ENCODE assay signal across 11 cellular contexts in genomic region chr2:42223822-42224268, GRCh38. TPM values are rescaled to one million over a fixed set of nuclear protein-coding genes. Genes with fewer than 3 reads are reported as not detected.
DNase-seq lines count a peak whose midpoint lies in the region; ATAC-seq and TF ChIP-seq lines count a peak whose summit lies in the region.
"Had no signal": no experiment of that assay in that cellular context is flagged by ENCODE, and none has a peak within 500 bp of the region (broad histone marks: within the 10 kb centered on the region; RNA-seq: fewer than 3 reads in every experiment).

No MANE protein-coding gene starts in this region.

- ATAC-seq in natural killer cell: no peak
- ATAC-seq in natural killer cell treated with Interleukin-12 subunit alpha and Interleukin-12 subunit beta and Interleukin-15 and Interleukin-18, amount 100 ng/mL, for 72 hours: no peak
- ATAC-seq: esophagus mucosa had no signal

- no peaks in the 10 kb centered on the region for H3K9me3 Mint-ChIP-seq in natural killer cell
- H3K9me3 Mint-ChIP-seq in natural killer cell treated with Interleukin-12 subunit alpha and Interleukin-12 subunit beta and Interleukin-15 and Interleukin-18, amount 100 ng/mL, for 72 hours: no peaks in the 10 kb centered on the region
- no peaks in the 10 kb centered on the region for H3K9me3 Mint-ChIP-seq in activated T-helper 1 cell treated with anti-CD3 and anti-CD28 coated beads, Interleukin-12 subunit alpha, Interleukin-12 subunit beta, Interleukin-2, Interleukin-4 antibody, amounts not matched to agents 30 ng/mL and 10 ng/mL and 1 ng/mL, durations not matched to agents 14 hours and 24 hours and 36 hours

- no peak for TF ChIP-seq CTCF in natural killer cell (IDR thresholded peaks at IDR 0.05)

- H3K27me3 Mint-ChIP-seq in natural killer cell (ENCODE audit: low read depth in 2 of 2): no peaks in the 10 kb centered on the region
- H3K27me3 Mint-ChIP-seq in natural killer cell treated with Interleukin-12 subunit alpha and Interleukin-12 subunit beta and Interleukin-15 and Interleukin-18, amount 100 ng/mL, for 72 hours: no peaks in the 10 kb centered on the region
- H3K27me3 Mint-ChIP-seq in activated T-helper 1 cell treated with anti-CD3 and anti-CD28 coated beads, Interleukin-12 subunit alpha, Interleukin-12 subunit beta, Interleukin-2, Interleukin-4 antibody, amounts not matched to agents 30 ng/mL and 10 ng/mL and 1 ng/mL, durations not matched to agents 14 hours and 24 hours and 36 hours (ENCODE audit: insufficient read depth): no peaks in the 10 kb centered on the region

- H3K36me3 Mint-ChIP-seq in natural killer cell: no peaks in the 10 kb centered on the region
- H3K36me3 Mint-ChIP-seq in natural killer cell treated with Interleukin-12 subunit alpha and Interleukin-12 subunit beta and Interleukin-15 and Interleukin-18, amount 100 ng/mL, for 72 hours: no peaks in the 10 kb centered on the region
- H3K36me3 Mint-ChIP-seq in activated T-helper 1 cell treated with anti-CD3 and anti-CD28 coated beads, Interleukin-12 subunit alpha, Interleukin-12 subunit beta, Interleukin-2, Interleukin-4 antibody, amounts not matched to agents 30 ng/mL and 10 ng/mL and 1 ng/mL, durations not matched to agents 14 hours and 24 hours and 36 hours (ENCODE audit: low read depth): peaks cover 8% of the 10 kb centered on the region

- DNase-seq in natural killer cell: no peak
- DNase-seq in natural killer cell treated with Interleukin-12 subunit alpha and Interleukin-12 subunit beta and Interleukin-15 and Interleukin-18, amount 100 ng/mL, for 72 hours (ENCODE audit: low spot score): no peak
- no peak for DNase-seq in activated T-helper 1 cell treated with anti-CD3 and anti-CD28 coated beads, Interleukin-12 subunit alpha, Interleukin-12 subunit beta, Interleukin-2, Interleukin-4 antibody, amounts not matched to agents 30 ng/mL and 10 ng/mL and 1 ng/mL, durations not matched to agents 14 hours and 24 hours and 36 hours (ENCODE audit: low spot score)
- DNase-seq in hepatic stellate cell (ENCODE audit: low spot score): peak; percentile 22
- DNase-seq in stimulated activated CD4-positive, alpha-beta T cell treated with anti-CD3 and anti-CD28 coated beads, Interleukin-12 subunit alpha, Interleukin-12 subunit beta, amount 100 ng/mL, for 4 hours: no peak
- DNase-seq in occipital lobe (lab: John Stamatoyannopoulos, UW): no peak
- DNase-seq in SK-N-DZ (ENCODE audit: low spot score): no peak
- no peak for DNase-seq in DMS79 (lab: John Stamatoyannopoulos, UW)
- DNase-seq: stimulated activated CD4-positive, alpha-beta T cell treated with anti-CD3 and anti-CD28 coated beads, Interleukin-2, amount 100 ng/mL, for 48 hours; stimulated activated naive CD4-positive, alpha-beta T cell treated with Interleukin-2 at 50 U/mL for 16 hours had no signal

- H3K4me3 Mint-ChIP-seq in natural killer cell: no peak overlapping the region
- no peak overlapping the region for H3K4me3 Mint-ChIP-seq in natural killer cell treated with Interleukin-12 subunit alpha and Interleukin-12 subunit beta and Interleukin-15 and Interleukin-18, amount 100 ng/mL, for 72 hours
- no peak overlapping the region for H3K4me3 Mint-ChIP-seq in activated T-helper 1 cell treated with anti-CD3 and anti-CD28 coated beads, Interleukin-12 subunit alpha, Interleukin-12 subunit beta, Interleukin-2, Interleukin-4 antibody, amounts not matched to agents 30 ng/mL and 10 ng/mL and 1 ng/mL, durations not matched to agents 14 hours and 24 hours and 36 hours

- H3K27ac Mint-ChIP-seq in natural killer cell: peak overlapping the region; percentile 17 to 33
- peak overlapping the region in 1 of 2 donors; percentile 16 for H3K27ac Mint-ChIP-seq in natural killer cell treated with Interleukin-12 subunit alpha and Interleukin-12 subunit beta and Interleukin-15 and Interleukin-18, amount 100 ng/mL, for 72 hours
- H3K27ac Mint-ChIP-seq in activated T-helper 1 cell treated with anti-CD3 and anti-CD28 coated beads, Interleukin-12 subunit alpha, Interleukin-12 subunit beta, Interleukin-2, Interleukin-4 antibody, amounts not matched to agents 30 ng/mL and 10 ng/mL and 1 ng/mL, durations not matched to agents 14 hours and 24 hours and 36 hours: peak overlapping the region; percentile 10

- H3K4me1 Mint-ChIP-seq in natural killer cell: peaks cover 37 to 38% of the 10 kb centered on the region in 2 donors
- peaks cover 27 to 37% of the 10 kb centered on the region in 2 donors for H3K4me1 Mint-ChIP-seq in natural killer cell treated with Interleukin-12 subunit alpha and Interleukin-12 subunit beta and Interleukin-15 and Interleukin-18, amount 100 ng/mL, for 72 hours (ENCODE audit: low read depth in 2 of 2)
- H3K4me1 Mint-ChIP-seq in activated T-helper 1 cell treated with anti-CD3 and anti-CD28 coated beads, Interleukin-12 subunit alpha, Interleukin-12 subunit beta, Interleukin-2, Interleukin-4 antibody, amounts not matched to agents 30 ng/mL and 10 ng/mL and 1 ng/mL, durations not matched to agents 14 hours and 24 hours and 36 hours (ENCODE audit: low read depth): peaks cover 46% of the 10 kb centered on the region

- intact Hi-C loops in natural killer cell (cut with micrococcal nuclease): no loop called here
- intact Hi-C loops in activated T-helper 1 cell treated with anti-CD3 and anti-CD28 coated beads, Interleukin-12 subunit alpha, Interleukin-12 subunit beta, Interleukin-2, Interleukin-4 antibody, amounts not matched to agents 30 ng/mL and 10 ng/mL and 1 ng/mL, durations not matched to agents 14 hours and 24 hours and 36 hours (cut with micrococcal nuclease): loop anchor here (2.0 to 10.0 kb wide), 2 partner anchors 15 to 379 kb away; no protein-coding TSS in a partner anchor

RNA-seq across cellular contexts. Expression of gene EML4, which starts 54.7 kb away (rescaled TPM):
- 100 to 1,000 TPM in 1 of 3 donors, 10 to 100 TPM in 2; 88.4 to 136 (median 91.5) TPM for total RNA-seq in natural killer cell
- 100 to 1,000 TPM in 1 of 2 donors, 10 to 100 TPM in 1; 73.4 to 140 TPM for total RNA-seq in natural killer cell treated with Interleukin-12 subunit alpha and Interleukin-12 subunit beta and Interleukin-15 and Interleukin-18, amount 100 ng/mL, for 72 hours
- 56.7 and 58.9 TPM in 2 replicates for total RNA-seq in activated T-helper 1 cell treated with anti-CD3 and anti-CD28 coated beads, Interleukin-12 subunit alpha, Interleukin-12 subunit beta, Interleukin-2, Interleukin-4 antibody, amounts not matched to agents 30 ng/mL and 10 ng/mL and 1 ng/mL, durations not matched to agents 14 hours and 24 hours and 36 hours
- total RNA-seq in occipital lobe: 41.6 TPM
- polyA plus RNA-seq in SK-N-DZ (2014; cell fraction: cytosol; rRNA removed): 46.4 and 51.0 TPM in 2 replicates
- polyA plus RNA-seq in SK-N-DZ (2014; cell fraction: nucleus; rRNA removed): 78.8 and 81.0 TPM in 2 replicates
